ENCODE assay signal across 2 cellular contexts in genomic region chr3:93981649-93982048, GRCh38.
TF ChIP-seq lines count a peak whose summit lies in the region.

No MANE protein-coding gene starts in this region.

TF ChIP-seq in HepG2, 621 proteins besides CTCF, POLR2A, EP300 and RAD21:
- TF ChIP-seq ZSCAN25 (CRISPR knock-in tag; IDR thresholded peaks at IDR 0.05) (no peak), ZBTB38 (CRISPR knock-in tag; IDR thresholded peaks at IDR 0.05) (peak; percentile 58; the same call in 1 of the 2 replicates)
- TF ChIP-seq, protein P1, sequence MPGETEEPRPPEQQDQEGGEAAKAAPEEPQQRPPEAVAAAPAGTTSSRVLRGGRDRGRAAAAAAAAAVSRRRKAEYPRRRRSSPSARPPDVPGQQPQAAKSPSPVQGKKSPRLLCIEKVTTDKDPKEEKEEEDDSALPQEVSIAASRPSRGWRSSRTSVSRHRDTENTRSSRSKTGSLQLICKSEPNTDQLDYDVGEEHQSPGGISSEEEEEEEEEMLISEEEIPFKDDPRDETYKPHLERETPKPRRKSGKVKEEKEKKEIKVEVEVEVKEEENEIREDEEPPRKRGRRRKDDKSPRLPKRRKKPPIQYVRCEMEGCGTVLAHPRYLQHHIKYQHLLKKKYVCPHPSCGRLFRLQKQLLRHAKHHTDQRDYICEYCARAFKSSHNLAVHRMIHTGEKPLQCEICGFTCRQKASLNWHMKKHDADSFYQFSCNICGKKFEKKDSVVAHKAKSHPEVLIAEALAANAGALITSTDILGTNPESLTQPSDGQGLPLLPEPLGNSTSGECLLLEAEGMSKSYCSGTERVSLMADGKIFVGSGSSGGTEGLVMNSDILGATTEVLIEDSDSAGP (CRISPR knock-in tag; IDR thresholded peaks at IDR 0.05; ENCODE audit: borderline replicate concordance): no peak
TF ChIP-seq in HepG2: peak in this region for 1.

TF ChIP-seq in endothelial cell of umbilical vein, 7 proteins besides CTCF, POLR2A, EP300 and RAD21:
- TF ChIP-seq, protein P2, sequence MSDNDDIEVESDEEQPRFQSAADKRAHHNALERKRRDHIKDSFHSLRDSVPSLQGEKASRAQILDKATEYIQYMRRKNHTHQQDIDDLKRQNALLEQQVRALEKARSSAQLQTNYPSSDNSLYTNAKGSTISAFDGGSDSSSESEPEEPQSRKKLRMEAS (IDR thresholded peaks at IDR 0.05; ENCODE audit: insufficient read depth, insufficient read length): no peak
- TF ChIP-seq MYC (IDR thresholded peaks at IDR 0.05; ENCODE audit: low read depth, low read length) (no peak), GATA2 (IDR thresholded peaks at IDR 0.05; ENCODE audit: insufficient read depth, insufficient read length, low read depth, low read length) (no peak), EZH2 (IDR thresholded peaks at IDR 0.05; ENCODE audit: borderline replicate concordance, low read depth, low read length, severe bottlenecking) (no peak), POLR2AphosphoS5 (IDR thresholded peaks at IDR 0.05; ENCODE audit: insufficient read depth, low read depth, low read length) (no peak), FOS (IDR thresholded peaks at IDR 0.05; ENCODE audit: borderline replicate concordance, insufficient read depth, low read length) (no peak), JUN (IDR thresholded peaks at IDR 0.05; ENCODE audit: borderline replicate concordance, insufficient read depth, insufficient read length, low read depth) (no peak)
